Comparison of ENCODE assay signal across 12 cellular contexts in genomic region chr3:149401215-149401925, GRCh38. TPM values are rescaled to one million over a fixed set of nuclear protein-coding genes. Genes with fewer than 3 reads are reported as not detected.
DNase-seq lines count a peak whose midpoint lies in the region; ATAC-seq and TF ChIP-seq lines count a peak whose summit lies in the region.
"Had no signal": no experiment of that assay in that cellular context is flagged by ENCODE, and none has a peak within 500 bp of the region (broad histone marks: within the 10 kb centered on the region; RNA-seq: fewer than 3 reads in every experiment).

No MANE protein-coding gene starts in this region.

- H3K27ac ChIP-seq in brain microvascular endothelial cell = peak overlapping the region; percentile 65
- peak overlapping the region; percentile 70 to 84 for H3K27ac ChIP-seq in left lung

- peaks cover 0 to 18% of the 10 kb centered on the region in 2 donors for H3K4me1 ChIP-seq in left lung

- H3K36me3 Mint-ChIP-seq in activated T-helper 1 cell treated with anti-CD3 and anti-CD28 coated beads, Interleukin-12 subunit alpha, Interleukin-12 subunit beta, Interleukin-2, Interleukin-4 antibody, amounts not matched to agents 30 ng/mL and 10 ng/mL and 1 ng/mL, durations not matched to agents 14 hours and 24 hours and 36 hours (ENCODE audit: low read depth) = no peaks in the 10 kb centered on the region
- H3K36me3 Mint-ChIP-seq: IgD-negative memory B cell had no signal

- in situ Hi-C loops in brain microvascular endothelial cell (cut with HindIII; ENCODE audit: low pct_ligation_motif_present, low sequenced_read_pairs) = no loop called here

- no peaks in the 10 kb centered on the region for H3K9me3 ChIP-seq in left lung

- H3K27me3 ChIP-seq in brain microvascular endothelial cell (replicated peaks) (no peaks in the 10 kb centered on the region), left lung (no peaks in the 10 kb centered on the region)

- TF ChIP-seq CTCF in brain microvascular endothelial cell (IDR thresholded peaks at IDR 0.05; ENCODE audit: low read depth, low read length, missing control alignments) (no peak), left lung (IDR thresholded peaks at IDR 0.05) (no peak)

- DNase-seq in A172 (ENCODE audit: low spot score) (peak; percentile 55), M059J (ENCODE audit: low read depth) (peak; percentile 86), brain microvascular endothelial cell (peak; percentile 31), left lung (no peak), NCI-H1092 treated with DMSO at 0.1 percent for 48 hours (lab: John Stamatoyannopoulos, UW) (no peak), NCI-H128 (lab: John Stamatoyannopoulos, UW; ENCODE audit: unreplicated experiment) (no peak)
- DNase-seq in activated T-helper 1 cell treated with anti-CD3 and anti-CD28 coated beads, Interleukin-12 subunit alpha, Interleukin-12 subunit beta, Interleukin-2, Interleukin-4 antibody, amounts not matched to agents 30 ng/mL and 10 ng/mL and 1 ng/mL, durations not matched to agents 14 hours and 24 hours and 36 hours (ENCODE audit: low spot score) = no peak
- DNase-seq: activated B cell treated with CpG ODN at 0.5 μM for 24 hours; activated naive CD4-positive, alpha-beta T cell treated with anti-CD3 and anti-CD28 coated beads, Interleukin-2, amount 50 U/mL, for 16 hours; erythroblast had no signal

- H3K4me3 ChIP-seq in brain microvascular endothelial cell (ENCODE audit: low read depth, low read length) (no peak overlapping the region), left lung (no peak overlapping the region)

- no peaks in the 10 kb centered on the region for H3K4me1 Mint-ChIP-seq in activated T-helper 1 cell treated with anti-CD3 and anti-CD28 coated beads, Interleukin-12 subunit alpha, Interleukin-12 subunit beta, Interleukin-2, Interleukin-4 antibody, amounts not matched to agents 30 ng/mL and 10 ng/mL and 1 ng/mL, durations not matched to agents 14 hours and 24 hours and 36 hours (ENCODE audit: low read depth)
- H3K4me1 Mint-ChIP-seq: activated B cell treated with CpG ODN at 0.5 μM for 24 hours, IgD-negative memory B cell had no signal

- no peaks in the 10 kb centered on the region for H3K9me3 Mint-ChIP-seq in activated T-helper 1 cell treated with anti-CD3 and anti-CD28 coated beads, Interleukin-12 subunit alpha, Interleukin-12 subunit beta, Interleukin-2, Interleukin-4 antibody, amounts not matched to agents 30 ng/mL and 10 ng/mL and 1 ng/mL, durations not matched to agents 14 hours and 24 hours and 36 hours
- H3K9me3 Mint-ChIP-seq: activated B cell treated with CpG ODN at 0.5 μM for 24 hours, IgD-negative memory B cell had no signal

- peaks cover 23% of the 10 kb centered on the region for H3K27me3 Mint-ChIP-seq in activated T-helper 1 cell treated with anti-CD3 and anti-CD28 coated beads, Interleukin-12 subunit alpha, Interleukin-12 subunit beta, Interleukin-2, Interleukin-4 antibody, amounts not matched to agents 30 ng/mL and 10 ng/mL and 1 ng/mL, durations not matched to agents 14 hours and 24 hours and 36 hours (ENCODE audit: insufficient read depth)

- intact Hi-C loops in left lung (cut with DNase I) = no loop called here
- intact Hi-C loops in activated T-helper 1 cell treated with anti-CD3 and anti-CD28 coated beads, Interleukin-12 subunit alpha, Interleukin-12 subunit beta, Interleukin-2, Interleukin-4 antibody, amounts not matched to agents 30 ng/mL and 10 ng/mL and 1 ng/mL, durations not matched to agents 14 hours and 24 hours and 36 hours (cut with micrococcal nuclease) = no loop called here

- H3K27ac Mint-ChIP-seq in activated T-helper 1 cell treated with anti-CD3 and anti-CD28 coated beads, Interleukin-12 subunit alpha, Interleukin-12 subunit beta, Interleukin-2, Interleukin-4 antibody, amounts not matched to agents 30 ng/mL and 10 ng/mL and 1 ng/mL, durations not matched to agents 14 hours and 24 hours and 36 hours = no peak overlapping the region
- H3K27ac Mint-ChIP-seq: activated B cell treated with CpG ODN at 0.5 μM for 24 hours, IgD-negative memory B cell had no signal

- H3K36me3 ChIP-seq in brain microvascular endothelial cell (replicated peaks) = no peaks in the 10 kb centered on the region
- no peaks in the 10 kb centered on the region for H3K36me3 ChIP-seq in left lung

- no peak overlapping the region for H3K4me3 Mint-ChIP-seq in activated T-helper 1 cell treated with anti-CD3 and anti-CD28 coated beads, Interleukin-12 subunit alpha, Interleukin-12 subunit beta, Interleukin-2, Interleukin-4 antibody, amounts not matched to agents 30 ng/mL and 10 ng/mL and 1 ng/mL, durations not matched to agents 14 hours and 24 hours and 36 hours
- H3K4me3 Mint-ChIP-seq: activated B cell treated with CpG ODN at 0.5 μM for 24 hours, IgD-negative memory B cell had no signal

- ATAC-seq in left lung (peak; percentile 83), HG03159 (IDR thresholded peaks at IDR 0.05; ENCODE audit: unreplicated experiment) (no peak)

RNA-seq across cellular contexts. Expression of gene TM4SF1, which starts 23.9 kb away (rescaled TPM):
- 154 and 177 TPM in 2 replicates for total RNA-seq in A172 (2014; rRNA removed; shearing (Covaris generic))
- 188 and 207 TPM in 2 replicates for total RNA-seq in M059J (2014; rRNA removed; shearing (Covaris generic))
- total RNA-seq in left lung = 100 to 1,000 TPM; 249 to 283 TPM
- 0.13 and 0.22 TPM in 2 replicates for total RNA-seq in activated T-helper 1 cell treated with anti-CD3 and anti-CD28 coated beads, Interleukin-12 subunit alpha, Interleukin-12 subunit beta, Interleukin-2, Interleukin-4 antibody, amounts not matched to agents 30 ng/mL and 10 ng/mL and 1 ng/mL, durations not matched to agents 14 hours and 24 hours and 36 hours
- total RNA-seq: activated B cell treated with CpG ODN at 0.5 μM for 24 hours had no signal

Comparison
In these comparisons a context has a peak if more than half of its experiments do, and no peak if none do; other contexts are left out.
1. DNase-seq: peak in A172 (single experiment), M059J (single experiment) and brain microvascular endothelial cell (single experiment); none in left lung (0 of 2), activated T-helper 1 cell treated with anti-CD3 and anti-CD28 coated beads, Interleukin-12 subunit alpha, Interleukin-12 subunit beta, Interleukin-2, Interleukin-4 antibody, amounts not matched to agents 30 ng/mL and 10 ng/mL and 1 ng/mL, durations not matched to agents 14 hours and 24 hours and 36 hours (single experiment), NCI-H1092 treated with DMSO at 0.1 percent for 48 hours (single experiment) and NCI-H128 (single experiment).
2. RNA of gene TM4SF1, which starts 23.9 kb away (total RNA-seq): 249 to 283 TPM in left lung, 188 to 207 TPM in M059J and 154 to 177 TPM in A172; 0.13 to 0.22 TPM in activated T-helper 1 cell treated with anti-CD3 and anti-CD28 coated beads, Interleukin-12 subunit alpha, Interleukin-12 subunit beta, Interleukin-2, Interleukin-4 antibody, amounts not matched to agents 30 ng/mL and 10 ng/mL and 1 ng/mL, durations not matched to agents 14 hours and 24 hours and 36 hours; every median in the first group is over 100 times any median in the second.